1 cellular context compared by ENCODE assay signal in genomic region chr5:172741206-172741582, GRCh38.
TF ChIP-seq lines count a peak whose summit lies in the region.

No MANE protein-coding gene starts in this region.

TF ChIP-seq in K562, 482 proteins besides CTCF, POLR2A, EP300 and RAD21 (continued from another document):
- no peak for TF ChIP-seq MAX (CRISPR knock-in tag; IDR thresholded peaks at IDR 0.05)
